ENCODE assay signal across 1 cellular context in the genomic region with DNA sequence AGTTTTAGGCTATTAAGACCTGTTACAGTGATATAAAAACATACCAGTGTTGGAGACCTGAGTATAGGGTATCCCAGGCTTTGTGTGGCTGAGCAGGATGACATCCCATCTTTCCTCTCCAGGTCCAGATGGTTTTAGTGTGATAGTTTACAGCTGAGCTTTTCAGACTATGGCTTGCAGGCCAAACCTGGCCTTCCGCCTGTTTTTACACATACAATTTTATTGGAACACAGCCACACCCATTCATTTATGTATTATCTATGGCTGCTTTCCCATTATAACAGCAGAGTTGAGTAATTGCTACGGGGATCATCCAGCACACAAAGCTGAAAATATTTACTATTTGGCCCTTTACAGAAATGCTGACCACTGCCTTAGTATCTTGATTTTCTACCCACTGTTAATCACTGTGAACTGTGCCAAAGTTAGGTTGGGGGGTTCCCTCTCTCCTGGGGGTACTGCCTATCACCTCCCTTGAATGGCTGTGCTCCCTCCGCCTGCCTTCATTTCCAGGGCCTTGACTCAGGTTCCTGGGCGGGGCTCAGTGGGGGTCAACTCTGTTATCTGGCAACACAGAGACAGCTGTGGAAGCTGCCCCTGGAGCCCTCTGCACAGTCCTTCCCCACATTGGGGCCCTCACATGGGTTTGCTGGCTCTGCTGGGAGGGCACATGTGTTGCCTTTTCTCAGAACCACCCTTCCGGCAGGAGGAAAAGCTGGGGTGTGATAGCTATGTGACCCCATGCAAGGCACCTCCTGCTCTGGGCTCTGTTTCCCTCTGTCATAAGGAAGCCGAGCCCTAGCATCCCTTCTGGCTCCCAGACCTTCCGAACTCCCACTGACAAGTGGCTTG.
TF ChIP-seq lines count a peak whose summit lies in the region.

No MANE protein-coding gene starts in this region.

TF ChIP-seq in K562, 482 proteins besides CTCF, POLR2A, EP300 and RAD21 (continued from another document and continues in another):
- TF ChIP-seq CHD7 (IDR thresholded peaks at IDR 0.05; ENCODE audit: low read depth, low read length), result no peak
- no peak for TF ChIP-seq RBM22 (IDR thresholded peaks at IDR 0.05; ENCODE audit: low read depth, low read length, poor library complexity, severe bottlenecking)
- TF ChIP-seq ZNF436 (CRISPR knock-in tag; IDR thresholded peaks at IDR 0.05), result no peak
- TF ChIP-seq PRDM10 (IDR thresholded peaks at IDR 0.05; ENCODE audit: partially characterized antibody), result peak; percentile 79
- TF ChIP-seq GTF2E2 (tag; IDR thresholded peaks at IDR 0.05), result no peak
- TF ChIP-seq MBD1 (CRISPR knock-in tag; IDR thresholded peaks at IDR 0.05), result no peak
- no peak for TF ChIP-seq STAT5B (CRISPR knock-in tag; IDR thresholded peaks at IDR 0.05)
- peak; percentile 20; the same call in 1 of the 2 replicates for TF ChIP-seq FOXP1 (CRISPR knock-in tag; IDR thresholded peaks at IDR 0.05)
- TF ChIP-seq ARNT (IDR thresholded peaks at IDR 0.05), result peak in 1 of 2 experiments; percentile 84; a peak in 1 of 4 replicates
- no peak for TF ChIP-seq SNIP1 (IDR thresholded peaks at IDR 0.05; ENCODE audit: low read depth)
- peak; percentile 75 for TF ChIP-seq SOX6 (IDR thresholded peaks at IDR 0.05)
- no peak for TF ChIP-seq MCM3 (IDR thresholded peaks at IDR 0.05)
- TF ChIP-seq PHTF2 (CRISPR knock-in tag; IDR thresholded peaks at IDR 0.05), result no peak
- no peak for TF ChIP-seq SRSF3 (IDR thresholded peaks at IDR 0.05; ENCODE audit: insufficient read depth, low read length)
- no peak for TF ChIP-seq NR3C1 (CRISPR knock-in tag; IDR thresholded peaks at IDR 0.05)
- TF ChIP-seq PYGO2 (tag; IDR thresholded peaks at IDR 0.05), result no peak
- TF ChIP-seq ERF (CRISPR knock-in tag; IDR thresholded peaks at IDR 0.05), result no peak
- no peak for TF ChIP-seq ATF2 (CRISPR knock-in tag; IDR thresholded peaks at IDR 0.05)
- no peak for TF ChIP-seq MEF2D (tag; conservative IDR thresholded peaks at IDR 0.05; ENCODE audit: low read depth)
- TF ChIP-seq ZNF121 (CRISPR knock-in tag; conservative IDR thresholded peaks at IDR 0.05), result no peak
- no peak for TF ChIP-seq NFE2L1 (tag; IDR thresholded peaks at IDR 0.05; ENCODE audit: borderline replicate concordance, low read depth)
- peak; percentile 77; the same call in 1 of the 2 replicates for TF ChIP-seq HLTF (IDR thresholded peaks at IDR 0.05)
- TF ChIP-seq NCOA2 (IDR thresholded peaks at IDR 0.05; ENCODE audit: partially characterized antibody in 2 of 2), result no peak
- TF ChIP-seq, protein P1, sequence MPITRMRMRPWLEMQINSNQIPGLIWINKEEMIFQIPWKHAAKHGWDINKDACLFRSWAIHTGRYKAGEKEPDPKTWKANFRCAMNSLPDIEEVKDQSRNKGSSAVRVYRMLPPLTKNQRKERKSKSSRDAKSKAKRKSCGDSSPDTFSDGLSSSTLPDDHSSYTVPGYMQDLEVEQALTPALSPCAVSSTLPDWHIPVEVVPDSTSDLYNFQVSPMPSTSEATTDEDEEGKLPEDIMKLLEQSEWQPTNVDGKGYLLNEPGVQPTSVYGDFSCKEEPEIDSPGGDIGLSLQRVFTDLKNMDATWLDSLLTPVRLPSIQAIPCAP (CRISPR knock-in tag; IDR thresholded peaks at IDR 0.05; ENCODE audit: borderline replicate concordance), result no peak
- no peak for TF ChIP-seq MTA1 (IDR thresholded peaks at IDR 0.05; ENCODE audit: borderline replicate concordance)
- TF ChIP-seq NRF1 (conservative IDR thresholded peaks at IDR 0.05 in 1 of 2, IDR thresholded peaks at IDR 0.05 in 1 of 2), result no peak
- TF ChIP-seq, protein P2, sequence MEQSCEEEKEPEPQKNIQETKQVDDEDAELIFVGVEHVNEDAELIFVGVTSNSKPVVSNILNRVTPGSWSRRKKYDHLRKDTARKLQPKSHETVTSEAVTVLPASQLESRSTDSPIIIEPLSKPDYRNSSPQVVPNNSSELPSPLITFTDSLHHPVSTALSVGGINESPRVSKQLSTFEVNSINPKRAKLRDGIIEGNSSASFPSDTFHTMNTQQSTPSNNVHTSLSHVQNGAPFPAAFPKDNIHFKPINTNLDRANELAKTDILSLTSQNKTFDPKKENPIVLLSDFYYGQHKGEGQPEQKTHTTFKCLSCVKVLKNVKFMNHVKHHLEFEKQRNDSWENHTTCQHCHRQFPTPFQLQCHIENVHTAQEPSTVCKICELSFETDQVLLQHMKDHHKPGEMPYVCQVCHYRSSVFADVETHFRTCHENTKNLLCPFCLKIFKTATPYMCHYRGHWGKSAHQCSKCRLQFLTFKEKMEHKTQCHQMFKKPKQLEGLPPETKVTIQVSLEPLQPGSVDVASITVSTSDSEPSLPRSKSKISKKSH (CRISPR knock-in tag; IDR thresholded peaks at IDR 0.05), result no peak
- TF ChIP-seq RBBP5 (IDR thresholded peaks at IDR 0.05; ENCODE audit: borderline replicate concordance, insufficient read depth, low read length, poor library complexity, severe bottlenecking), result no peak
- no peak for TF ChIP-seq SNRNP70 (optimal IDR thresholded peaks at IDR 0.05; ENCODE audit: low read depth, low read length)
- no peak for TF ChIP-seq PCBP1 (IDR thresholded peaks at IDR 0.05; ENCODE audit: low read depth, low read length, poor library complexity, severe bottlenecking)
- no peak for TF ChIP-seq ARID3B (CRISPR knock-in tag; IDR thresholded peaks at IDR 0.05; ENCODE audit: borderline replicate concordance)
